Comparison of ENCODE assay signal across 1 cellular context in genomic region chr19:50328257-50329145, GRCh38.
TF ChIP-seq lines count a peak whose summit lies in the region.

No MANE protein-coding gene starts in this region.

TF ChIP-seq in endothelial cell of umbilical vein, 7 proteins besides CTCF, POLR2A, EP300 and RAD21:
- TF ChIP-seq GATA2 (IDR thresholded peaks at IDR 0.05; ENCODE audit: insufficient read depth, insufficient read length, low read depth, low read length) (no peak), EZH2 (IDR thresholded peaks at IDR 0.05; ENCODE audit: borderline replicate concordance, low read depth, low read length, severe bottlenecking) (peak; percentile 63), POLR2AphosphoS5 (IDR thresholded peaks at IDR 0.05; ENCODE audit: insufficient read depth, low read depth, low read length) (no peak)
